In genomic region chr2:238978507-238978906, GRCh38 we compare ENCODE assay signal across 21 cellular contexts.
DNase-seq lines count a peak whose midpoint lies in the region; ATAC-seq, FAIRE-seq and TF ChIP-seq lines count a peak whose summit lies in the region.
"Had no signal": no experiment of that assay in that cellular context is flagged by ENCODE, and none has a peak within 500 bp of the region (broad histone marks: within the 10 kb centered on the region; RNA-seq: fewer than 3 reads in every experiment).

No MANE protein-coding gene starts in this region.

- no peaks in the 10 kb centered on the region for H3K36me3 Mint-ChIP-seq in activated CD8-positive, alpha-beta memory T cell treated with anti-CD3 and anti-CD28 coated beads, Interleukin-2, amount 10 ng/mL, durations not matched to agents 7 days and 5 days
- H3K36me3 Mint-ChIP-seq: CD8-positive, alpha-beta T cell had no signal

- H3K9ac ChIP-seq in adipocyte (ENCODE audit: low read length), result no peak overlapping the region
- H3K9ac ChIP-seq: BLaER1 treated with 17β-estradiol and CSF1 and Interleukin-3, amounts not matched to agents 10 nM and 100 nM had no signal

- no peak for TF ChIP-seq POLR2A in A549 (IDR thresholded peaks at IDR 0.05; ENCODE audit: low read length)

- H3K27me3 ChIP-seq in adipocyte (replicated peaks; ENCODE audit: control insufficient read depth, insufficient read depth, low read length), result no peaks in the 10 kb centered on the region
- H3K27me3 ChIP-seq: BLaER1 treated with 17β-estradiol and CSF1 and Interleukin-3, amounts not matched to agents 10 nM and 100 nM had no signal

- H3K36me3 ChIP-seq in adipocyte (ENCODE audit: control insufficient read depth, insufficient read depth, low read length, severe bottlenecking), result no peaks in the 10 kb centered on the region
- H3K36me3 ChIP-seq: BLaER1 treated with 17β-estradiol and CSF1 and Interleukin-3, amounts not matched to agents 10 nM and 100 nM had no signal

- CTCF ChIA-PET in A549 (lab: Yijun Ruan, JAX) (interaction anchor here (2.4 kb wide), 1 partner anchor 8 kb away, joined by 12 read pairs; no protein-coding TSS in a partner anchor), GM10248 (lab: Yijun Ruan, JAX) (no interaction called here)
- CTCF ChIA-PET in activated CD8-positive, alpha-beta memory T cell treated with anti-CD3 and anti-CD28 coated beads, Interleukin-2, amount 10 ng/mL, durations not matched to agents 7 days and 5 days (lab: Charles Lee), result no interaction called here

- peak; percentile 62 to 71; a peak in 5 of 6 replicates for ATAC-seq in A549
- ATAC-seq in activated CD8-positive, alpha-beta memory T cell treated with anti-CD3 and anti-CD28 coated beads, Interleukin-2, amount 10 ng/mL, durations not matched to agents 7 days and 5 days, result no peak
- ATAC-seq: CD8-positive, alpha-beta T cell; Panc1 had no signal

- H3K4me3 Mint-ChIP-seq in activated CD8-positive, alpha-beta memory T cell treated with anti-CD3 and anti-CD28 coated beads, Interleukin-2, amount 10 ng/mL, durations not matched to agents 7 days and 5 days, result no peak overlapping the region
- H3K4me3 Mint-ChIP-seq: CD8-positive, alpha-beta T cell had no signal

- H3K4me1 Mint-ChIP-seq in activated CD8-positive, alpha-beta memory T cell treated with anti-CD3 and anti-CD28 coated beads, Interleukin-2, amount 10 ng/mL, durations not matched to agents 7 days and 5 days, result no peaks in the 10 kb centered on the region

- H3K4me2 ChIP-seq in A549, result no peak overlapping the region
- H3K4me2 ChIP-seq: BLaER1 treated with 17β-estradiol and CSF1 and Interleukin-3, amounts not matched to agents 10 nM and 100 nM had no signal

- DNase-seq in A549 (ENCODE audit: low read depth in 1 of 2, low spot score in 1 of 2) (peak in 1 of 2 experiments; percentile 74), EH (ENCODE audit: low read depth) (peak; percentile 51), adipocyte (ENCODE audit: low read depth) (peak; percentile 29), fibroblast of the aortic adventitia (ENCODE audit: low read depth) (peak; percentile 16), NCI-H128 (lab: John Stamatoyannopoulos, UW; ENCODE audit: unreplicated experiment) (no peak), GM10248 (ENCODE audit: extremely low spot score) (no peak)
- no peak for DNase-seq in activated CD8-positive, alpha-beta memory T cell treated with anti-CD3 and anti-CD28 coated beads, Interleukin-2, amount 10 ng/mL, durations not matched to agents 7 days and 5 days
- no peak for DNase-seq in activated T-cell treated with anti-CD3 and anti-CD28 coated beads, Interleukin-2, amount 50 U/mL, for 1 hour
- DNase-seq: CD8-positive, alpha-beta T cell; DMS53; MM.1S; NCI-H1048; NCI-H1436 treated with DMSO at 0.1 percent for 48 hours; NCI-H1930; NCI-H510A treated with DMSO at 0.1 percent for 48 hours; NCI-H774; NK-92 treated with Interleukin-12 subunit alpha and Interleukin-12 subunit beta, amount 100 ng/mL, for 24 hours had no signal

- H3K4me3 ChIP-seq in A549 (no peak overlapping the region), adipocyte (ENCODE audit: low read length) (no peak overlapping the region), fibroblast of the aortic adventitia (ENCODE audit: low read depth, low read length) (no peak overlapping the region)
- H3K4me3 ChIP-seq: BLaER1 treated with 17β-estradiol and CSF1 and Interleukin-3, amounts not matched to agents 10 nM and 100 nM had no signal

- FAIRE-seq in A549 (lab: Jason Lieb, UNC), result no peak
- FAIRE-seq: D721Med, H1 had no signal

- POLR2A ChIA-PET in A549 (lab: Yijun Ruan, JAX), result no interaction called here
- POLR2A ChIA-PET in GM10248 (lab: Yijun Ruan, JAX), result no interaction called here

- no peak overlapping the region for H3K27ac Mint-ChIP-seq in activated CD8-positive, alpha-beta memory T cell treated with anti-CD3 and anti-CD28 coated beads, Interleukin-2, amount 10 ng/mL, durations not matched to agents 7 days and 5 days
- H3K27ac Mint-ChIP-seq: CD8-positive, alpha-beta T cell had no signal

- TF ChIP-seq RAD21 in A549 (conservative IDR thresholded peaks at IDR 0.05 in 1 of 2, IDR thresholded peaks at IDR 0.05 in 1 of 2), result no peak

- peaks cover 22% of the 10 kb centered on the region for H3K4me1 ChIP-seq in A549
- peaks cover 21% of the 10 kb centered on the region for H3K4me1 ChIP-seq in adipocyte (ENCODE audit: control insufficient read depth, insufficient read depth, low read length)
- H3K4me1 ChIP-seq: BLaER1 treated with 17β-estradiol and CSF1 and Interleukin-3, amounts not matched to agents 10 nM and 100 nM had no signal

- TF ChIP-seq EP300 in A549 (IDR thresholded peaks at IDR 0.05), result no peak

- H3K9me3 ChIP-seq in A549 (peaks cover 23% of the 10 kb centered on the region), adipocyte (ENCODE audit: control insufficient read depth, low read length) (peaks cover 6% of the 10 kb centered on the region)

- peaks cover 28% of the 10 kb centered on the region for H3K27me3 Mint-ChIP-seq in activated CD8-positive, alpha-beta memory T cell treated with anti-CD3 and anti-CD28 coated beads, Interleukin-2, amount 10 ng/mL, durations not matched to agents 7 days and 5 days

- H3K27ac ChIP-seq in A549, result no peak overlapping the region
- H3K27ac ChIP-seq: BLaER1 treated with 17β-estradiol and CSF1 and Interleukin-3, amounts not matched to agents 10 nM and 100 nM had no signal

- 16% methylated on average over 4 of the region's 4 CpGs for WGBS in A549 (ENCODE audit: missing lambda C conversion rate)

- TF ChIP-seq CTCF in A549 (IDR thresholded peaks at IDR 0.05) (no peak), fibroblast of the aortic adventitia (IDR thresholded peaks at IDR 0.05; ENCODE audit: insufficient read depth, low read length) (no peak), GM10248 (IDR thresholded peaks at IDR 0.05; ENCODE audit: control extremely low read depth, extremely low read depth, low read depth, missing control alignments) (no peak)

- H3K9me3 Mint-ChIP-seq in activated CD8-positive, alpha-beta memory T cell treated with anti-CD3 and anti-CD28 coated beads, Interleukin-2, amount 10 ng/mL, durations not matched to agents 7 days and 5 days (ENCODE audit: low read depth), result no peaks in the 10 kb centered on the region

TF ChIP-seq in A549, 52 proteins besides CTCF, POLR2A, EP300 and RAD21:
- TF ChIP-seq HOXB5 (CRISPR knock-in tag; IDR thresholded peaks at IDR 0.05), result no peak
- TF ChIP-seq NFE2L2 (conservative IDR thresholded peaks at IDR 0.05; ENCODE audit: low read length), result peak; percentile 31; the same call in 1 of the 2 replicates
- TF ChIP-seq CEBPB (IDR thresholded peaks at IDR 0.05), result peak in 1 of 2 experiments; percentile 22; a peak in 1 of 4 replicates
- peak; percentile 95 for TF ChIP-seq MAFK (IDR thresholded peaks at IDR 0.05; ENCODE audit: partially characterized antibody)
- TF ChIP-seq MAX (IDR thresholded peaks at IDR 0.05), result no peak

Comparison
In these comparisons a context has a peak if more than half of its experiments do, and no peak if none do; other contexts are left out.
1. DNase-seq: peak in EH (single experiment), adipocyte (single experiment) and fibroblast of the aortic adventitia (single experiment); none in NCI-H128 (single experiment), GM10248 (single experiment), activated CD8-positive, alpha-beta memory T cell treated with anti-CD3 and anti-CD28 coated beads, Interleukin-2, amount 10 ng/mL, durations not matched to agents 7 days and 5 days (single experiment) and activated T-cell treated with anti-CD3 and anti-CD28 coated beads, Interleukin-2, amount 50 U/mL, for 1 hour (single experiment).